Comparison of ENCODE assay signal across 1 cellular context in genomic region chr22:20777420-20778177, GRCh38.
TF ChIP-seq lines count a peak whose summit lies in the region.

No MANE protein-coding gene starts in this region.

TF ChIP-seq in HepG2, 621 proteins besides CTCF, POLR2A, EP300 and RAD21 (continued from another document and continues in another):
- TF ChIP-seq CSRNP1 (CRISPR knock-in tag; IDR thresholded peaks at IDR 0.05) (0 out of 2 replicates have a peak, but pooled peaks have one; percentile 46), SMARCC2 (IDR thresholded peaks at IDR 0.05) (peak; percentile 97; the same call in 1 of the 2 replicates), KLF11 (CRISPR knock-in tag; IDR thresholded peaks at IDR 0.05) (no peak), ZNF569 (CRISPR knock-in tag; IDR thresholded peaks at IDR 0.05; ENCODE audit: borderline replicate concordance) (no peak), YY1 (IDR thresholded peaks at IDR 0.05; ENCODE audit: insufficient read depth, insufficient replicate concordance, low read depth, low read length) (no peak), AHDC1 (CRISPR knock-in tag; IDR thresholded peaks at IDR 0.05; ENCODE audit: borderline replicate concordance) (peak; percentile 81; the same call in 1 of the 2 replicates), NRL (CRISPR knock-in tag; IDR thresholded peaks at IDR 0.05; ENCODE audit: borderline replicate concordance) (no peak), REST (IDR thresholded peaks at IDR 0.05; ENCODE audit: borderline replicate concordance in 1 of 2, low read depth in 1 of 2, low read length in 2 of 2) (peak in 1 of 2 experiments; percentile 64; a peak in 2 of 4 replicates), ZBTB20 (CRISPR knock-in tag; IDR thresholded peaks at IDR 0.05; ENCODE audit: borderline replicate concordance, low read depth) (peak; percentile 61; the same call in 1 of the 2 replicates), ZBTB21 (CRISPR knock-in tag; IDR thresholded peaks at IDR 0.05) (peak; percentile 72), AKNA (CRISPR knock-in tag; IDR thresholded peaks at IDR 0.05; ENCODE audit: borderline replicate concordance) (no peak), ZBTB33 (CRISPR knock-in tag; IDR thresholded peaks at IDR 0.05) (peak; percentile 6; the same call in 1 of the 2 replicates), ZNF101 (CRISPR knock-in tag; IDR thresholded peaks at IDR 0.05; ENCODE audit: borderline replicate concordance, low read depth) (no peak), ZNF570 (CRISPR knock-in tag; IDR thresholded peaks at IDR 0.05; ENCODE audit: borderline replicate concordance) (no peak), TGIF2 (CRISPR knock-in tag; IDR thresholded peaks at IDR 0.05) (peak; percentile 93), ZBTB38 (CRISPR knock-in tag; IDR thresholded peaks at IDR 0.05) (no peak; the same call in 1 of the 2 replicates), PRPF4 (IDR thresholded peaks at IDR 0.05; ENCODE audit: low read depth, low read length, poor library complexity, severe bottlenecking) (no peak), ARNTL (CRISPR knock-in tag; IDR thresholded peaks at IDR 0.05) (peak; percentile 24; the same call in 1 of the 2 replicates), FOSL1 (CRISPR knock-in tag; IDR thresholded peaks at IDR 0.05; ENCODE audit: borderline replicate concordance) (peak; percentile 58; the same call in 1 of the 2 replicates), ZNF562 (CRISPR knock-in tag; IDR thresholded peaks at IDR 0.05; ENCODE audit: borderline replicate concordance) (no peak), GPBP1L1 (CRISPR knock-in tag; IDR thresholded peaks at IDR 0.05) (no peak), AKAP8 (CRISPR knock-in tag; IDR thresholded peaks at IDR 0.05) (no peak; the same call in 1 of the 2 replicates), CC2D1A (CRISPR knock-in tag; IDR thresholded peaks at IDR 0.05) (0 out of 2 replicates have a peak, but pooled peaks have one; percentile 33), ZNF609 (CRISPR knock-in tag; IDR thresholded peaks at IDR 0.05; ENCODE audit: borderline replicate concordance) (peak; percentile 85; the same call in 1 of the 2 replicates), ZNF354B (CRISPR knock-in tag; IDR thresholded peaks at IDR 0.05) (no peak), ZNF713 (CRISPR knock-in tag; IDR thresholded peaks at IDR 0.05) (no peak)
